ENCODE assay signal across 10 cellular contexts in the genomic region with DNA sequence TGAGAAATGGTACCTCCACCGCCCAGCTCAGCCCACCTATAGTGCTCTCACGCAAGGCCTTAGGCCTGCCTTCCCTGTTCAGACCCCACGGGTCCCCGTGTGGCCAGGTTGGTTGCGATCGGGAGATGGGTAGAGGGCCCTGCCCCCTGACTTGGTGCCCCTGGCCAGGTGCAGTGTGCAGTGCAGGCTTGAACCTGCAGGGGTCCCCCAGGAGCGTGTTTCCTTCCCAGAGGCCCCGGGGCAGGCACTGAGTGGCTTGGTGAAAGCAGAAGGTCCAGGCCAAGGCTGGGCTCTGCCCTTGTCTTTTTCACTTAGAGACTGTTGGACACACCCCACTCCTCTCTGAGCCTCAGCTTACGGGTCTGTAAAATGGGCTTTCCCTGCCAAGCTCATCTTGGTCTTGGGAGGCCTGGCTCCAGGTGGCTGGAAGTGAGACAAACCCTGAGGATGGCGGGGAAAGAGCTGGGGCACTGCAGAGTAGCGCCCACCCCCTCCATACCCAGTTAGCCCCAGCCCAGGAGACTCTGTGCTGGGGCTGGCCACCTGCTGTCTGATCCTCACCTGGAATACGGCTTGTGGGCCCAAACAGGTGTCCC. TPM values are rescaled to one million over a fixed set of nuclear protein-coding genes. Genes with fewer than 3 reads are reported as not detected.
DNase-seq lines count a peak whose midpoint lies in the region; ATAC-seq and TF ChIP-seq lines count a peak whose summit lies in the region.
"Had no signal": no experiment of that assay in that cellular context is flagged by ENCODE, and none has a peak within 500 bp of the region (broad histone marks: within the 10 kb centered on the region; RNA-seq: fewer than 3 reads in every experiment).

No MANE protein-coding gene starts in this region.

- no peaks in the 10 kb centered on the region for H3K36me3 ChIP-seq in CD8-positive, alpha-beta T cell (ENCODE audit: insufficient read depth, low read length)
- H3K36me3 ChIP-seq in liver (ENCODE audit: control insufficient read depth in 4 of 4, insufficient read depth in 3 of 4, low read depth in 1 of 4, low read length in 3 of 4) (no peaks in the 10 kb centered on the region), sigmoid colon (no peaks in the 10 kb centered on the region)

- H3K36me3 Mint-ChIP-seq in CD8-positive, alpha-beta T cell: no peaks in the 10 kb centered on the region

- POLR2A ChIA-PET in CD8-positive, alpha-beta T cell (lab: Charles Lee): interaction anchor here (12.0 kb wide), 1 partner anchor 10 kb away, joined by 174 read pairs; the partner anchor contains the start of genes HES5 and PANK4

- no peak for TF ChIP-seq EP300 in sigmoid colon (IDR thresholded peaks at IDR 0.05)

- TF ChIP-seq CTCF in CD8-positive, alpha-beta T cell (IDR thresholded peaks at IDR 0.05): peak; percentile 53
- TF ChIP-seq CTCF in liver (IDR thresholded peaks at IDR 0.05; ENCODE audit: low read depth, low read length, missing input control) (peak; percentile 8), sigmoid colon (IDR thresholded peaks at IDR 0.05) (no peak)

- TF ChIP-seq RAD21 in liver (IDR thresholded peaks at IDR 0.05): no peak

- no peak overlapping the region for H3K4me3 Mint-ChIP-seq in CD8-positive, alpha-beta T cell
- H3K4me3 Mint-ChIP-seq: central memory CD8-positive, alpha-beta T cell; T-helper 1 cell treated with Interleukin-12 subunit alpha and Interleukin-12 subunit beta and Interleukin-4 antibody, amounts not matched to agents 30 μg/mL and 1 μg/mL, for 36 hours had no signal

- H3K27me3 Mint-ChIP-seq in CD8-positive, alpha-beta T cell (ENCODE audit: low read depth): peaks cover 3% of the 10 kb centered on the region

- no peaks in the 10 kb centered on the region for H3K9me3 ChIP-seq in CD8-positive, alpha-beta T cell (ENCODE audit: low read length)
- no peaks in the 10 kb centered on the region for H3K9me3 ChIP-seq in liver (ENCODE audit: control insufficient read depth in 4 of 4, low read length in 3 of 4)
- no peaks in the 10 kb centered on the region for H3K9me3 ChIP-seq in sigmoid colon

- peak in 2 of 7 experiments; percentile 29 to 45 for DNase-seq in CD8-positive, alpha-beta T cell
- peak; percentile 63 for DNase-seq in HuH-7.5 (ENCODE audit: low spot score)
- peak; percentile 80 for DNase-seq in activated CD8-positive, alpha-beta memory T cell treated with anti-CD3 and anti-CD28 coated beads, Interleukin-2, amount 50 U/mL, for 48 hours
- no peak for DNase-seq in sigmoid colon
- no peak for DNase-seq in epidermal melanocyte (ENCODE audit: insufficient read length, low spot score)
- DNase-seq in activated gamma-delta T cell treated with Interleukin-2 at 50 U/mL for 16 hours: no peak
- DNase-seq in posterior cingulate gyrus: no peak

- no peak overlapping the region for H3K9ac ChIP-seq in liver (ENCODE audit: low read depth in 1 of 2, low read length in 2 of 2)

- no peak overlapping the region for H3K27ac Mint-ChIP-seq in CD8-positive, alpha-beta T cell
- H3K27ac Mint-ChIP-seq: T-helper 1 cell treated with Interleukin-12 subunit alpha and Interleukin-12 subunit beta and Interleukin-4 antibody, amounts not matched to agents 30 μg/mL and 1 μg/mL, for 36 hours had no signal

- TF ChIP-seq POLR2A in sigmoid colon (IDR thresholded peaks at IDR 0.05): no peak

- WGBS in liver: 75% methylated on average over 12 of the region's 12 CpGs
- WGBS in sigmoid colon, 2 donors: 62 to 77% methylated on average over 12 of the region's 12 CpGs

- no peaks in the 10 kb centered on the region for H3K9me3 Mint-ChIP-seq in CD8-positive, alpha-beta T cell
- H3K9me3 Mint-ChIP-seq: central memory CD8-positive, alpha-beta T cell; T-helper 1 cell treated with Interleukin-12 subunit alpha and Interleukin-12 subunit beta and Interleukin-4 antibody, amounts not matched to agents 30 μg/mL and 1 μg/mL, for 36 hours had no signal

- peaks cover 27% of the 10 kb centered on the region for H3K4me1 ChIP-seq in CD8-positive, alpha-beta T cell (ENCODE audit: insufficient read depth, low read length)
- H3K4me1 ChIP-seq in liver (ENCODE audit: control insufficient read depth in 4 of 4, insufficient read depth in 4 of 4, low read length in 3 of 4) (peaks cover 0 to 23% (median 5%) of the 10 kb centered on the region in 4 donors), sigmoid colon (peaks cover 0 to 16% (median 10%) of the 10 kb centered on the region in 4 donors)

- no peaks in the 10 kb centered on the region for H3K27me3 ChIP-seq in CD8-positive, alpha-beta T cell (ENCODE audit: insufficient read depth, low read length)
- H3K27me3 ChIP-seq in liver (ENCODE audit: control insufficient read depth in 4 of 4, insufficient read depth in 4 of 4, low read length in 3 of 4) (no peaks in the 10 kb centered on the region), sigmoid colon (peaks cover 23 to 99% (median 64%) of the 10 kb centered on the region in 3 donors)

- CTCF ChIA-PET in CD8-positive, alpha-beta T cell (lab: Charles Lee): interaction anchor here (0.7 to 2.2 kb wide), 3 partner anchors 10 to 64 kb away, joined by 3 to 7 read pairs (median 4); partner anchors contain the start of gene HES5

- H3K4me1 Mint-ChIP-seq in CD8-positive, alpha-beta T cell (ENCODE audit: low read depth): peaks cover 12% of the 10 kb centered on the region
- H3K4me1 Mint-ChIP-seq: central memory CD8-positive, alpha-beta T cell had no signal

- peak; percentile 64 for ATAC-seq in CD8-positive, alpha-beta T cell

- no peak overlapping the region for H3K4me3 ChIP-seq in CD8-positive, alpha-beta T cell (ENCODE audit: low read depth, low read length)
- no peak overlapping the region for H3K4me3 ChIP-seq in liver (ENCODE audit: low read depth in 1 of 3, low read length in 3 of 3)
- no peak overlapping the region for H3K4me3 ChIP-seq in sigmoid colon

- intact Hi-C loops in CD8-positive, alpha-beta T cell (cut with DNase I, micrococcal nuclease): no loop called here
- intact Hi-C loops in sigmoid colon (cut with DNase I): no loop called here
- intact Hi-C loops in posterior cingulate gyrus (cut with DNase I): no loop called here

- no peak overlapping the region for H3K27ac ChIP-seq in CD8-positive, alpha-beta T cell (ENCODE audit: low read depth, low read length)
- H3K27ac ChIP-seq in liver (ENCODE audit: low read depth in 1 of 2, low read length in 2 of 2) (no peak overlapping the region), sigmoid colon (no peak overlapping the region)

TF ChIP-seq in liver, 16 proteins besides CTCF, POLR2A, EP300 and RAD21:
- TF ChIP-seq, protein P1, sequence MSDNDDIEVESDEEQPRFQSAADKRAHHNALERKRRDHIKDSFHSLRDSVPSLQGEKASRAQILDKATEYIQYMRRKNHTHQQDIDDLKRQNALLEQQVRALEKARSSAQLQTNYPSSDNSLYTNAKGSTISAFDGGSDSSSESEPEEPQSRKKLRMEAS (IDR thresholded peaks at IDR 0.05): no peak
- TF ChIP-seq HNF4A (conservative IDR thresholded peaks at IDR 0.05) (no peak), RXRA (IDR thresholded peaks at IDR 0.05) (no peak), EGR1 (IDR thresholded peaks at IDR 0.05; ENCODE audit: low read depth in 2 of 2) (no peak)

RNA-seq across cellular contexts. Expression of gene HES5, which starts 9.3 kb away (rescaled TPM):
- total RNA-seq in CD8-positive, alpha-beta T cell: not detected
- total RNA-seq in liver (under 1 TPM; 0.08 to 0.93 TPM), sigmoid colon (under 1 TPM in 1 of 4 donors, not detected in 3; 0.36 TPM)
- polyA plus RNA-seq in liver (not detected), sigmoid colon (1 to 10 TPM in 1 of 3 donors, under 1 TPM in 1, not detected in 1; 0.61 to 1.2 TPM)

RNA-seq across cellular contexts. Expression of gene PANK4, which starts 13.0 kb away (rescaled TPM):
- total RNA-seq in CD8-positive, alpha-beta T cell: 10 to 100 TPM; 44.1 to 44.8 TPM
- 10 to 100 TPM; 13.6 to 26.8 TPM for total RNA-seq in liver
- 10 to 100 TPM in 1 of 2 donors, 1 to 10 TPM in 1; 6.2 to 11.6 TPM for polyA plus RNA-seq in liver
- total RNA-seq in sigmoid colon: 10 to 100 TPM; 23.6 to 37.7 (median 27.9) TPM
- polyA plus RNA-seq in sigmoid colon: 10 to 100 TPM; 11.4 to 25.4 (median 13.4) TPM

RNA-seq across cellular contexts. Expression of gene TNFRSF14, which starts 16.8 kb away (rescaled TPM):
- 100 to 1,000 TPM; 158 to 160 TPM for total RNA-seq in CD8-positive, alpha-beta T cell
- 10 to 100 TPM; 14.8 to 28.9 TPM for total RNA-seq in liver
- polyA plus RNA-seq in liver: 10 to 100 TPM; 29.2 to 38.1 TPM
- 10 to 100 TPM; 37.5 to 73.4 (median 60.4) TPM for total RNA-seq in sigmoid colon
- polyA plus RNA-seq in sigmoid colon: 100 to 1,000 TPM in 1 of 3 donors, 10 to 100 TPM in 2; 53.5 to 185 (median 64.7) TPM

RNA-seq across cellular contexts. Expression of gene PRXL2B, which starts 47.2 kb away (rescaled TPM):
- 10 to 100 TPM; 13.5 to 15.9 TPM for total RNA-seq in CD8-positive, alpha-beta T cell
- total RNA-seq in liver (10 to 100 TPM in 1 of 2 donors, 1 to 10 TPM in 1; 4.6 to 10.2 TPM), sigmoid colon (10 to 100 TPM in 3 of 4 donors, 1 to 10 TPM in 1; 8.6 to 18.2 (median 15.3) TPM)
- polyA plus RNA-seq in liver (10 to 100 TPM in 1 of 2 donors, 1 to 10 TPM in 1; 6.0 to 10.2 TPM), sigmoid colon (10 to 100 TPM; 28.2 to 53.2 (median 42.1) TPM)

Comparison
In these comparisons a context has a peak if more than half of its experiments do, and no peak if none do; other contexts are left out.
1. DNase-seq: peak in HuH-7.5 (single experiment) and activated CD8-positive, alpha-beta memory T cell treated with anti-CD3 and anti-CD28 coated beads, Interleukin-2, amount 50 U/mL, for 48 hours (single experiment); none in sigmoid colon (single experiment), epidermal melanocyte (single experiment), activated gamma-delta T cell treated with Interleukin-2 at 50 U/mL for 16 hours (single experiment) and posterior cingulate gyrus (0 of 10).
2. CTCF ChIP-seq: peak in CD8-positive, alpha-beta T cell (single experiment) and liver (single experiment); none in sigmoid colon (0 of 4).